In the genomic region with DNA sequence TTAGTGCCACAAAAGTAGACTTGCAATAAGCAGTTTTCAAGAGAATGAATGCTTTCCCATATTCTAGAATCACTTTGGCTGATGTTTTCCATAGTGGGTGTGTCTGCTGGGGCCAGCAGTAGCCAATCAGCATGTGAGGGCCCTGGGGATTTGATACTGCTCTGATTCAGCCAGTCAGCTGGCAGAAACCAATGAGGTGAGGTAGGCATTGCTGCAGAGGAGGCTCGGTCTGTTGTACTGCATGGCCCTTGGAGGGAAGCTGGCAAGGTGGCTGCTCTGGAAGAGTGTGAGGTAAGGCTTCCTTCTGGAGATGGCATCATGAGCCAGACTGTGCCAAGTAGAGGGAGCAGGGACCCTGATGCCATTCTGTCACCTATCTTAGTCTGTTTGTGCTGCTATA, we compare ENCODE assay signal across 18 cellular contexts.
DNase-seq lines count a peak whose midpoint lies in the region; ATAC-seq and TF ChIP-seq lines count a peak whose summit lies in the region.
"Had no signal": no experiment of that assay in that cellular context is flagged by ENCODE, and none has a peak within 500 bp of the region (broad histone marks: within the 10 kb centered on the region; RNA-seq: fewer than 3 reads in every experiment).

No MANE protein-coding gene starts in this region.

- H3K4me1 Mint-ChIP-seq in stimulated activated naive CD8-positive, alpha-beta T cell treated with anti-CD3 and anti-CD28 coated beads, Interleukin-15, amount 100 ng/mL, for 72 hours, result peaks cover 31% of the 10 kb centered on the region
- peaks cover 20 to 32% of the 10 kb centered on the region in 2 donors for H3K4me1 Mint-ChIP-seq in stimulated activated naive B cell treated with anti-CD40 and anti-IgM and Interleukin-4, amounts not matched to agents 10 μg/mL and 1 μg/mL and 100 μg/mL, for 72 hours

- no peaks in the 10 kb centered on the region for H3K27me3 Mint-ChIP-seq in stimulated activated naive CD8-positive, alpha-beta T cell treated with anti-CD3 and anti-CD28 coated beads, Interleukin-15, amount 100 ng/mL, for 72 hours
- H3K27me3 Mint-ChIP-seq in stimulated activated naive B cell treated with anti-CD40 and anti-IgM and Interleukin-4, amounts not matched to agents 10 μg/mL and 1 μg/mL and 100 μg/mL, for 72 hours, result no peaks in the 10 kb centered on the region
- H3K27me3 Mint-ChIP-seq: activated naive CD8-positive, alpha-beta T cell had no signal

- ATAC-seq in stimulated activated naive CD8-positive, alpha-beta T cell treated with anti-CD3 and anti-CD28 coated beads, Interleukin-15, Interleukin-2, amounts not matched to agents 100 U/mL and 50 U/mL, for 24 hours, result peak; percentile 48
- no peak for ATAC-seq in stimulated activated naive CD8-positive, alpha-beta T cell treated with anti-CD3 and anti-CD28 coated beads, Interleukin-15, amount 100 ng/mL, for 72 hours
- ATAC-seq in stimulated activated naive B cell treated with anti-CD40 and anti-IgM and Interleukin-4, amounts not matched to agents 10 μg/mL and 1 μg/mL and 100 μg/mL, for 72 hours (replicated peaks), result no peak
- ATAC-seq in GM18502 (IDR thresholded peaks at IDR 0.05; ENCODE audit: poor library complexity, unreplicated experiment) (no peak), HG02678 (IDR thresholded peaks at IDR 0.05; ENCODE audit: unreplicated experiment) (no peak)
- ATAC-seq: left cardiac atrium had no signal

- no peak overlapping the region for H3K4me3 Mint-ChIP-seq in stimulated activated naive CD8-positive, alpha-beta T cell treated with anti-CD3 and anti-CD28 coated beads, Interleukin-15, amount 100 ng/mL, for 72 hours
- H3K4me3 Mint-ChIP-seq in stimulated activated naive B cell treated with anti-CD40 and anti-IgM and Interleukin-4, amounts not matched to agents 10 μg/mL and 1 μg/mL and 100 μg/mL, for 72 hours, result no peak overlapping the region
- H3K4me3 Mint-ChIP-seq: activated naive CD8-positive, alpha-beta T cell had no signal

- H3K36me3 Mint-ChIP-seq in stimulated activated naive B cell treated with anti-CD40 and anti-IgM and Interleukin-4, amounts not matched to agents 10 μg/mL and 1 μg/mL and 100 μg/mL, for 72 hours, result peaks cover 65 to 69% of the 10 kb centered on the region in 2 donors

- DNase-seq in stimulated activated naive CD8-positive, alpha-beta T cell treated with anti-CD3 and anti-CD28 coated beads, Interleukin-15, Interleukin-2, amounts not matched to agents 100 U/mL and 50 U/mL, for 24 hours, result no peak
- no peak for DNase-seq in stimulated activated naive CD8-positive, alpha-beta T cell treated with anti-CD3 and anti-CD28 coated beads, Interleukin-15, amount 100 ng/mL, for 72 hours
- DNase-seq in RKO (ENCODE audit: low spot score) (peak; percentile 5), fibroblast of mammary gland (ENCODE audit: low read depth) (peak; percentile 54)
- no peak for DNase-seq in stimulated activated naive B cell treated with anti-CD40 and anti-IgM and Interleukin-4, amounts not matched to agents 10 μg/mL and 1 μg/mL and 100 μg/mL, for 72 hours
- DNase-seq in stimulated activated CD4-positive, alpha-beta T cell treated with anti-CD3 and anti-CD28 coated beads, Interleukin-4, amount 100 ng/mL, for 1 hour, result no peak
- DNase-seq: activated CD4-positive, alpha-beta T cell treated with anti-CD3 and anti-CD28 coated beads for 1 hour; hypothalamus; left cardiac atrium; NCI-H446; ovary; SHP77 treated with DMSO at 0.1 percent for 48 hours; stimulated activated CD4-positive, alpha-beta T cell treated with anti-CD3 and anti-CD28 coated beads, Interleukin-4, amount 100 ng/mL, for 4 hours; T-helper 2 cell had no signal

- TF ChIP-seq CTCF in fibroblast of mammary gland (conservative IDR thresholded peaks at IDR 0.05; ENCODE audit: control insufficient read depth, insufficient read depth, low read depth, low read length), result no peak

- H3K4me3 ChIP-seq in fibroblast of mammary gland (ENCODE audit: control insufficient read depth, low read depth, low read length), result no peak overlapping the region
- H3K4me3 ChIP-seq: breast epithelium, ovary had no signal

- H3K9me3 Mint-ChIP-seq in stimulated activated naive CD8-positive, alpha-beta T cell treated with anti-CD3 and anti-CD28 coated beads, Interleukin-15, amount 100 ng/mL, for 72 hours, result peaks cover 13 to 14% of the 10 kb centered on the region in 2 donors
- peaks cover 7 to 9% of the 10 kb centered on the region in 2 donors for H3K9me3 Mint-ChIP-seq in stimulated activated naive B cell treated with anti-CD40 and anti-IgM and Interleukin-4, amounts not matched to agents 10 μg/mL and 1 μg/mL and 100 μg/mL, for 72 hours

- no peak overlapping the region for H3K27ac Mint-ChIP-seq in stimulated activated naive CD8-positive, alpha-beta T cell treated with anti-CD3 and anti-CD28 coated beads, Interleukin-15, amount 100 ng/mL, for 72 hours
- H3K27ac Mint-ChIP-seq in stimulated activated naive B cell treated with anti-CD40 and anti-IgM and Interleukin-4, amounts not matched to agents 10 μg/mL and 1 μg/mL and 100 μg/mL, for 72 hours, result peak overlapping the region; percentile 69
- H3K27ac Mint-ChIP-seq: activated naive CD8-positive, alpha-beta T cell had no signal

Comparison
In these comparisons a context has a peak if more than half of its experiments do, and no peak if none do; other contexts are left out.
1. DNase-seq: peak in RKO (single experiment) and fibroblast of mammary gland (single experiment); none in stimulated activated naive CD8-positive, alpha-beta T cell treated with anti-CD3 and anti-CD28 coated beads, Interleukin-15, Interleukin-2, amounts not matched to agents 100 U/mL and 50 U/mL, for 24 hours (single experiment), stimulated activated naive CD8-positive, alpha-beta T cell treated with anti-CD3 and anti-CD28 coated beads, Interleukin-15, amount 100 ng/mL, for 72 hours (0 of 2), stimulated activated naive B cell treated with anti-CD40 and anti-IgM and Interleukin-4, amounts not matched to agents 10 μg/mL and 1 μg/mL and 100 μg/mL, for 72 hours (single experiment) and stimulated activated CD4-positive, alpha-beta T cell treated with anti-CD3 and anti-CD28 coated beads, Interleukin-4, amount 100 ng/mL, for 1 hour (single experiment).